ENCODE assay signal across 14 cellular contexts in the genomic region with DNA sequence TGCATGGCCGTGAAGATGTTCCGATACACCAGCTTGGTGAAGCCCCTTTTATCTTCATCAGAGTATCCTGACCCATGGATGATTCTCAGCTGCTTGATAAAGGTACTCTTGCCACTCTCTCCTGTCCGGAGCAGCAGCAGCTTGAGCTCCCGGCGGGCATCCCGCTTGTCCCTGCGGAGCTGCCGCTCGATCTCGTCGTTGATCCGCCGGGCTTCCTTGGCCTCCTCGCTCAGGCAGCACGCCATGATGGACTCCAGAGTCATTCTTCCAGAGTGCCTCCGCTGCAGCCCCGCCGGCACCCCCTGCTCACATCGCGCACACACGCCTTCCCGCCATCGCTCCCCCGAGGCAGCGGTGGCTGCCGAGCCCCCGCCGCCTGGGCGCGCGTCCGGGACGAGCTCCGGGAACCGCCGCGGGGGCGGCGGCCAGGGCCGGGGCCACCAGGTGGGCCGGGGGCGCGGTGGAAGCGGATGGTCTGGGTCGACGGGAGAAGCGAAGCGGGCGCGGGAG. TPM values are rescaled to one million over a fixed set of nuclear protein-coding genes. Genes with fewer than 3 reads are reported as not detected.
A peak's percentile ranks its signal among the peaks of the same experiment; 100 is the strongest.
DNase-seq lines count a peak whose midpoint lies in the region; ATAC-seq, FAIRE-seq and TF ChIP-seq lines count a peak whose summit lies in the region.
"Not testable (repeated sequence)": the region's sequence is repeated elsewhere in the genome, so short reads cannot be mapped to it uniquely, and the experiment has no call there.
"Had no signal": no experiment of that assay in that cellular context is flagged by ENCODE, and none has a peak within 500 bp of the region (broad histone marks: within the 10 kb centered on the region; RNA-seq: fewer than 3 reads in every experiment).

No MANE protein-coding gene starts in this region.

- 32 to 59% methylated on average over 9 to 14 of the region's 50 CpGs for WGBS in testis, 2 donors

- CTCF ChIA-PET in activated CD4-positive, alpha-beta T cell treated with anti-CD3 and anti-CD28 coated beads for 36 hours (lab: Charles Lee); endothelial cell of umbilical vein (lab: Charles Lee): not testable (repeated sequence)
- CTCF ChIA-PET in activated naive CD4-positive, alpha-beta T cell treated with anti-CD3 and anti-CD28 coated beads, Interleukin-2, amount 10 ng/mL, durations not matched to agents 7 days and 5 days (lab: Charles Lee), result interaction anchor here (1.9 kb wide), 1 partner anchor 11 kb away, joined by 6 read pairs; no protein-coding TSS in a partner anchor

- not testable (repeated sequence) for H3K4me2 ChIP-seq in endothelial cell of umbilical vein (ENCODE audit: insufficient read depth, low read length)
- peak overlapping the region; percentile 49 for H3K4me2 ChIP-seq in neural progenitor cell

- not testable (repeated sequence) for H3K4me3 ChIP-seq in endothelial cell of umbilical vein (replicated peaks in 1 of 3; ENCODE audit: insufficient read depth in 1 of 3, low read depth in 1 of 3, low read length in 3 of 3)
- H3K4me3 ChIP-seq in iPS-20b (ENCODE audit: low read length), result peak overlapping the region; percentile 56
- H3K4me3 ChIP-seq in neural progenitor cell, result peak overlapping the region; percentile 40
- peak overlapping the region; percentile 38 to 40 for H3K4me3 ChIP-seq in testis

- H3K9ac ChIP-seq in endothelial cell of umbilical vein (replicated peaks; ENCODE audit: extremely low read depth, insufficient read depth, low read length); neural progenitor cell: not testable (repeated sequence)
- peak overlapping the region; percentile 51; the same call in 1 of the 2 replicates for H3K9ac ChIP-seq in iPS-20b (ENCODE audit: low read depth, low read length)

- not testable (repeated sequence) for H3F3A ChIP-seq in neural progenitor cell (ENCODE audit: low read depth)

- not testable (repeated sequence) for ATAC-seq in activated CD4-positive, alpha-beta T cell treated with anti-CD3 and anti-CD28 coated beads for 36 hours

- intact Hi-C loops in activated CD4-positive, alpha-beta T cell treated with anti-CD3 and anti-CD28 coated beads for 36 hours (cut with DNase I, micrococcal nuclease); endothelial cell of umbilical vein (cut with micrococcal nuclease); testis (cut with DNase I; ENCODE audit: low total_unique reads): not testable (repeated sequence)

- not testable (repeated sequence) for TF ChIP-seq POLR2A in endothelial cell of umbilical vein (IDR thresholded peaks at IDR 0.05; ENCODE audit: low read depth, low read length); testis (IDR thresholded peaks at IDR 0.05)

- peak overlapping the region; percentile 53 for H3K4me3 Mint-ChIP-seq in activated CD4-positive, alpha-beta T cell treated with anti-CD3 and anti-CD28 coated beads for 36 hours
- H3K4me3 Mint-ChIP-seq in activated naive CD4-positive, alpha-beta T cell treated with anti-CD3 and anti-CD28 coated beads, Interleukin-2, amount 10 ng/mL, durations not matched to agents 7 days and 5 days, result peak overlapping the region; percentile 46
- peak overlapping the region; percentile 81 for H3K4me3 Mint-ChIP-seq in neural progenitor cell

- not testable (repeated sequence) for H3K9me3 ChIP-seq in endothelial cell of umbilical vein (replicated peaks; ENCODE audit: control insufficient read depth, insufficient read depth, low read length); iPS-20b (ENCODE audit: insufficient read depth, low read depth, low read length); neural progenitor cell (ENCODE audit: low read depth); testis

- H3K9me3 Mint-ChIP-seq in activated CD4-positive, alpha-beta T cell treated with anti-CD3 and anti-CD28 coated beads for 36 hours (ENCODE audit: low read depth); activated naive CD4-positive, alpha-beta T cell treated with anti-CD3 and anti-CD28 coated beads, Interleukin-2, amount 10 ng/mL, durations not matched to agents 7 days and 5 days: not testable (repeated sequence)
- peaks cover 13% of the 10 kb centered on the region for H3K9me3 Mint-ChIP-seq in neural progenitor cell

- H3K36me3 ChIP-seq in endothelial cell of umbilical vein (ENCODE audit: control insufficient read depth in 2 of 2, extremely low read depth in 1 of 2, insufficient read depth in 2 of 2, low read length in 2 of 2); iPS-20b (ENCODE audit: insufficient read depth, low read depth, low read length); neural progenitor cell; testis (ENCODE audit: low read depth, missing control alignments): not testable (repeated sequence)

- POLR2A ChIA-PET in activated CD4-positive, alpha-beta T cell treated with anti-CD3 and anti-CD28 coated beads for 36 hours (lab: Charles Lee); endothelial cell of umbilical vein (lab: Charles Lee): not testable (repeated sequence)

- not testable (repeated sequence) for H2AFZ ChIP-seq in endothelial cell of umbilical vein (ENCODE audit: low read depth, low read length)
- H2AFZ ChIP-seq in neural progenitor cell (replicated peaks), result peak overlapping the region; percentile 32

- H3K79me2 ChIP-seq in endothelial cell of umbilical vein (ENCODE audit: control insufficient read depth, insufficient read depth, low read length); neural progenitor cell (ENCODE audit: low read depth): not testable (repeated sequence)

- FAIRE-seq in endothelial cell of umbilical vein (lab: Jason Lieb, UNC), result peak; percentile 18

- H4K20me1 ChIP-seq in endothelial cell of umbilical vein (replicated peaks; ENCODE audit: control insufficient read depth, extremely low read depth, insufficient read depth, low read length); neural progenitor cell (ENCODE audit: low read depth): not testable (repeated sequence)

- peaks cover 48 to 49% of the 10 kb centered on the region in 2 experiments for H3K27me3 ChIP-seq in endothelial cell of umbilical vein (ENCODE audit: control insufficient read depth in 2 of 2, insufficient read depth in 2 of 2, low read length in 2 of 2)
- H3K27me3 ChIP-seq in iPS-20b (ENCODE audit: insufficient read depth, low read length), result peaks cover 40% of the 10 kb centered on the region
- peaks cover 65% of the 10 kb centered on the region for H3K27me3 ChIP-seq in neural progenitor cell
- H3K27me3 ChIP-seq in testis, result not testable (repeated sequence)

- not testable (repeated sequence) for H3K4me1 ChIP-seq in endothelial cell of umbilical vein (ENCODE audit: control insufficient read depth, extremely low read depth, insufficient read depth, low read length)
- H3K4me1 ChIP-seq in iPS-20b (ENCODE audit: insufficient read depth, low read length) (peaks cover 29% of the 10 kb centered on the region), neural progenitor cell (peaks cover 13% of the 10 kb centered on the region), testis (peaks cover 15% of the 10 kb centered on the region)

- not testable (repeated sequence) for H3K27ac ChIP-seq in endothelial cell of umbilical vein (ENCODE audit: insufficient read depth, low read depth, low read length); iPS-20b (ENCODE audit: low read length); neural progenitor cell
- H3K27ac ChIP-seq in testis, result peak overlapping the region; percentile 55 to 59

- dilution Hi-C loops in endothelial cell of umbilical vein (cut with MboI; ENCODE audit: extremely low pct_ligation_motif_present, low sequenced_read_pairs), result not testable (repeated sequence)

- peaks cover 53% of the 10 kb centered on the region for H3K27me3 Mint-ChIP-seq in activated CD4-positive, alpha-beta T cell treated with anti-CD3 and anti-CD28 coated beads for 36 hours
- peaks cover 72% of the 10 kb centered on the region for H3K27me3 Mint-ChIP-seq in activated naive CD4-positive, alpha-beta T cell treated with anti-CD3 and anti-CD28 coated beads, Interleukin-2, amount 10 ng/mL, durations not matched to agents 7 days and 5 days
- peaks cover 20% of the 10 kb centered on the region for H3K27me3 Mint-ChIP-seq in neural progenitor cell (ENCODE audit: insufficient read depth, low read depth)

- H3K4me1 Mint-ChIP-seq in activated CD4-positive, alpha-beta T cell treated with anti-CD3 and anti-CD28 coated beads for 36 hours, result peaks cover 13% of the 10 kb centered on the region
- H3K4me1 Mint-ChIP-seq in activated naive CD4-positive, alpha-beta T cell treated with anti-CD3 and anti-CD28 coated beads, Interleukin-2, amount 10 ng/mL, durations not matched to agents 7 days and 5 days, result peaks cover 11% of the 10 kb centered on the region
- peaks cover 18% of the 10 kb centered on the region for H3K4me1 Mint-ChIP-seq in neural progenitor cell

- H3K27ac Mint-ChIP-seq in activated CD4-positive, alpha-beta T cell treated with anti-CD3 and anti-CD28 coated beads for 36 hours, result peak overlapping the region; percentile 18
- H3K27ac Mint-ChIP-seq in activated naive CD4-positive, alpha-beta T cell treated with anti-CD3 and anti-CD28 coated beads, Interleukin-2, amount 10 ng/mL, durations not matched to agents 7 days and 5 days; neural progenitor cell: not testable (repeated sequence)

- not testable (repeated sequence) for H3K36me3 Mint-ChIP-seq in activated CD4-positive, alpha-beta T cell treated with anti-CD3 and anti-CD28 coated beads for 36 hours (ENCODE audit: low read depth); activated naive CD4-positive, alpha-beta T cell treated with anti-CD3 and anti-CD28 coated beads, Interleukin-2, amount 10 ng/mL, durations not matched to agents 7 days and 5 days; neural progenitor cell

- BruUV-seq in endothelial cell of umbilical vein (replicated peaks; lab: Mats Ljungman, UMichigan), result not testable (repeated sequence)

- not testable (repeated sequence) for H3K9me1 ChIP-seq in endothelial cell of umbilical vein (replicated peaks; ENCODE audit: control insufficient read depth, extremely low read depth, insufficient read depth, low read length)

- peak; percentile 44 for DNase-seq in DMS 273 (lab: John Stamatoyannopoulos, UW; ENCODE audit: unreplicated experiment)
- peak; percentile 48 for DNase-seq in NCI-H2227 (lab: John Stamatoyannopoulos, UW; ENCODE audit: unreplicated experiment)
- peak; percentile 7 for DNase-seq in activated CD4-positive, alpha-beta T cell treated with anti-CD3 and anti-CD28 coated beads for 36 hours
- DNase-seq in activated naive CD4-positive, alpha-beta T cell treated with anti-CD3 and anti-CD28 coated beads, Interleukin-2, amount 10 ng/mL, durations not matched to agents 7 days and 5 days, result peak; percentile 38
- not testable (repeated sequence) for DNase-seq in endothelial cell of umbilical vein (ENCODE audit: low read depth, low spot score); testis
- peak; percentile 33 for DNase-seq in neural progenitor cell (ENCODE audit: low spot score)

- not testable (repeated sequence) for TF ChIP-seq CTCF in endothelial cell of umbilical vein (IDR thresholded peaks at IDR 0.05; ENCODE audit: extremely low read depth in 1 of 2, insufficient read depth in 1 of 2, low read depth in 1 of 2, low read length in 2 of 2); neural progenitor cell (IDR thresholded peaks at IDR 0.05); testis (IDR thresholded peaks at IDR 0.05)

RNA-seq across cellular contexts. Expression of gene TUBA3D, which starts 51.3 kb away (rescaled TPM):
- total RNA-seq in activated CD4-positive, alpha-beta T cell treated with anti-CD3 and anti-CD28 coated beads for 36 hours, result not detected
- total RNA-seq in endothelial cell of umbilical vein (not detected in 2 replicates), neural progenitor cell (ENCODE audit: low replicate concordance) (not detected in 2 replicates), testis (100 to 1,000 TPM; 238 to 270 TPM)
- polyA plus RNA-seq in endothelial cell of umbilical vein (not detected in 2 replicates), testis (ENCODE audit: insufficient read depth, low read depth, low replicate concordance) (516 TPM)
- not detected in 2 replicates for polyA plus RNA-seq in endothelial cell of umbilical vein (2011; cell fraction: cytosol; rRNA removed)
- not detected in 2 replicates for polyA plus RNA-seq in endothelial cell of umbilical vein (2011; cell fraction: nucleus; rRNA removed)
- 0.15 and 0.22 TPM in 2 replicates for polyA plus RNA-seq in endothelial cell of umbilical vein (2012)
- not detected in 2 replicates for polyA minus RNA-seq in endothelial cell of umbilical vein
- not detected for polyA minus RNA-seq in endothelial cell of umbilical vein (2011; cell fraction: cytosol; rRNA and poly(A)+ RNA removed)
- polyA minus RNA-seq in endothelial cell of umbilical vein (2011; cell fraction: nucleus; rRNA and poly(A)+ RNA removed), result not detected in 2 replicates
- total RNA-seq: activated CD8-positive, alpha-beta memory T cell treated with anti-CD3 and anti-CD28 coated beads for 36 hours; fibroblast of lung; glomerular endothelial cell; mucosa of gallbladder; stomach; upper lobe of right lung had no signal
- polyA plus RNA-seq: fibroblast of lung had no signal

Comparison
In these comparisons a context has a peak if more than half of its experiments do, and no peak if none do; other contexts are left out.
1. RNA of gene TUBA3D, which starts 51.3 kb away (total RNA-seq): 238 to 270 TPM in testis; not detected in activated CD4-positive, alpha-beta T cell treated with anti-CD3 and anti-CD28 coated beads for 36 hours, not detected in endothelial cell of umbilical vein and not detected in neural progenitor cell; every median in the first group is over 100 times any median in the second.
2. Peak in every context shown above with its lines, with median percentiles within 50 percentile points of each other: H3K4me3 Mint-ChIP-seq.